In the genomic region with DNA sequence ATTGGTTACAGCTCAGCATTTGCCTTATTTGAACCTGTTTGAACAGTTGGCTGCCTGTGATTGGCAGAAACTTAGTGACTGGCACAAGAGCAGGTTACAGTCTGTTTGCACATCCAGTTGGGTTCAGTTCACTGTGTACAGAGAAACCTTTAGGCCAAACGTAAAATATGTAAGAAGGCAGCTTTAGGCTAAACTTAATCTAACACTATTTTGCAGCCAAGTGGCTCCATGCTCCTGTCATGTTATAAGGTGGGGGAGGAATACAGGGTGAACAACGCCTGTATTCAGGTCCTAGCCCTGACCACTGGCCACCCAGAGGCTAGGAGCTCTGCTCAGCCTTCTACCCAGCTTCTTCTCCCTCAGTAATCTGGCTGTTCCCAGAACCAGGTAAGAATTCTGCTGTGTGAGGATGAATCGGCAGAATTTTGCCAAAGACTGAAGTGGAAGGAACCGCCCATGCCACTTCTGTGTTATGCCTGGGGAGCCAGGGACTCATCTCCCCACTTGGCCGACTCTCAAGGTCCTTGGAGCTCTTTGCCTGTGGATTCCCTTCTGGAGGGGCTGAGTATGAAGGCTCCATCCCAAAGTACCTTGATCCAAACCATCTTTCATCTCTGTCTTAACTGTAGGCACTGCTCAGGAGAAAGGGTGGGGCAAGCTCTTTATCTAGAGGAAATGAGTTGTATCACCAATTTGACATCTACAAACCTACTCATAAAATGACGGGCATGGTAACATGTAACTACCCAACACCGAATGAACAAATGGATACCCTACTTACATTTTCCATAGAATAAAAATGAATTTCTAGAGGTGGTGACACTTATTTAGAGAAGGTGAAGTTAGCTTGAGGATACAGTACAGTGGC, we compare ENCODE assay signal across 23 cellular contexts.
DNase-seq lines count a peak whose midpoint lies in the region; ATAC-seq, FAIRE-seq and TF ChIP-seq lines count a peak whose summit lies in the region.
"Had no signal": no experiment of that assay in that cellular context is flagged by ENCODE, and none has a peak within 500 bp of the region (broad histone marks: within the 10 kb centered on the region; RNA-seq: fewer than 3 reads in every experiment).

No MANE protein-coding gene starts in this region.

- H3K27ac ChIP-seq in A549 (peak overlapping the region; percentile 85 to 90), RWPE2 (ENCODE audit: poor library complexity, severe bottlenecking) (peak overlapping the region; percentile 83), RWPE1 (no peak overlapping the region)
- H3K27ac ChIP-seq: BLaER1, testis had no signal

- TF ChIP-seq POLR2A in A549 (IDR thresholded peaks at IDR 0.05; ENCODE audit: low read length): no peak

- DNase-seq in A172 (ENCODE audit: low spot score): peak; percentile 43
- peak in 1 of 2 experiments; percentile 91 for DNase-seq in A549 (ENCODE audit: low read depth in 1 of 2, low spot score in 1 of 2)
- no peak for DNase-seq in RWPE2 (ENCODE audit: low spot score)
- DNase-seq in inferior parietal cortex (ENCODE audit: extremely low spot score): peak; percentile 17
- DNase-seq in RWPE1 (ENCODE audit: low spot score): no peak
- DNase-seq in SHP77 treated with DMSO at 0.1 percent for 48 hours (lab: John Stamatoyannopoulos, UW): no peak
- DNase-seq: activated CD8-positive, alpha-beta memory T cell treated with anti-CD3 and anti-CD28 coated beads for 24 hours; activated effector memory CD4-positive, alpha-beta T cell treated with Interleukin-2 at 50 U/mL for 16 hours; effector memory CD8-positive, alpha-beta T cell; mesenchymal stem cell; MG63; natural killer cell; NCI-H1694 treated with DMSO at 0.1 percent for 48 hours; NCI-H345; NK-92 treated with Interleukin-12 subunit alpha and Interleukin-12 subunit beta, amount 100 ng/mL, for 24 hours; Right ventricle myocardium superior; stimulated activated CD4-positive, alpha-beta T cell treated with anti-CD3 and anti-CD28 coated beads, Interleukin-4, amount 100 ng/mL, for 24 hours; T-cell; testis had no signal

- H3K4me2 ChIP-seq in A549: peak overlapping the region; percentile 17
- H3K4me2 ChIP-seq: BLaER1 had no signal

- H3K9me3 ChIP-seq in A549: peaks cover 14% of the 10 kb centered on the region; the same call in 1 of the 3 replicates
- H3K9me3 ChIP-seq in RWPE2 (ENCODE audit: severe bottlenecking): no peaks in the 10 kb centered on the region
- H3K9me3 ChIP-seq: MG63, testis had no signal

- H3K27me3 ChIP-seq in RWPE2 (ENCODE audit: insufficient read depth, poor library complexity, severe bottlenecking): no peaks in the 10 kb centered on the region
- H3K27me3 ChIP-seq: BLaER1, MG63, testis had no signal

- TF ChIP-seq CTCF in A549 (IDR thresholded peaks at IDR 0.05) (no peak), RWPE2 (IDR thresholded peaks at IDR 0.05; ENCODE audit: poor library complexity, severe bottlenecking) (no peak), RWPE1 (conservative IDR thresholded peaks at IDR 0.05; ENCODE audit: low read depth) (no peak)

- H3K4me3 ChIP-seq in A549 (no peak overlapping the region), RWPE2 (ENCODE audit: severe bottlenecking) (no peak overlapping the region)
- H3K4me3 ChIP-seq: BLaER1, MG63, testis had no signal

- CTCF ChIA-PET in A549 (lab: Yijun Ruan, JAX) (interaction anchor here (1.1 to 5.6 kb wide), 5 partner anchors 9 to 282 kb away, joined by 3 to 39 read pairs (median 4); no protein-coding TSS in a partner anchor), RWPE1 (lab: Yijun Ruan, JAX) (interaction anchor here (0.5 to 0.8 kb wide), 4 partner anchors 13 to 1590 kb away, joined by 3 to 4 read pairs (median 3); no protein-coding TSS in a partner anchor)

- ATAC-seq in A549 (peak; percentile 80 to 93), RWPE2 (ENCODE audit: low read depth) (no peak), GM19455 (IDR thresholded peaks at IDR 0.05; ENCODE audit: unreplicated experiment) (no peak), GM18858 (IDR thresholded peaks at IDR 0.05; ENCODE audit: unreplicated experiment) (no peak)
- ATAC-seq: effector memory CD8-positive, alpha-beta T cell; T-cell had no signal

- POLR2A ChIA-PET in A549 (lab: Yijun Ruan, JAX) (interaction anchor here (0.5 to 3.3 kb wide), 6 partner anchors 24 to 232 kb away, joined by 3 to 20 read pairs (median 5); partner anchors contain the start of gene NAMPT), RWPE1 (lab: Yijun Ruan, JAX; ENCODE audit: low non-redundant PET) (no interaction called here)

- H3K4me1 ChIP-seq in A549 (peaks cover 30% of the 10 kb centered on the region), RWPE2 (ENCODE audit: insufficient read depth, poor library complexity, severe bottlenecking) (peaks cover 31% of the 10 kb centered on the region)
- H3K4me1 ChIP-seq: BLaER1, testis had no signal

- H3K36me3 ChIP-seq in RWPE2 (ENCODE audit: low read depth): no peaks in the 10 kb centered on the region
- H3K36me3 ChIP-seq: BLaER1, MG63 had no signal

- TF ChIP-seq EP300 in A549 (IDR thresholded peaks at IDR 0.05): peak in 1 of 2 experiments; percentile 15; a peak in 1 of 5 replicates

- FAIRE-seq in A549 (lab: Jason Lieb, UNC): no peak
- FAIRE-seq: astrocyte had no signal

- WGBS in A549 (ENCODE audit: missing lambda C conversion rate): 23% methylated on average over 7 of the region's 7 CpGs

- no peak for TF ChIP-seq RAD21 in A549 (conservative IDR thresholded peaks at IDR 0.05 in 1 of 2, IDR thresholded peaks at IDR 0.05 in 1 of 2)

TF ChIP-seq in A549, 52 proteins besides CTCF, POLR2A, EP300 and RAD21 (continues in another document):
- TF ChIP-seq SMC3 (IDR thresholded peaks at IDR 0.05): no peak
- TF ChIP-seq KDM1A (IDR thresholded peaks at IDR 0.05; ENCODE audit: low read depth): no peak
- TF ChIP-seq JUN (IDR thresholded peaks at IDR 0.05): peak in 1 of 2 experiments; percentile 37; a peak in 3 of 5 replicates
- no peak for TF ChIP-seq GATA3 (IDR thresholded peaks at IDR 0.05; ENCODE audit: borderline replicate concordance)
- TF ChIP-seq NR3C1 (IDR thresholded peaks at IDR 0.05): no peak
- no peak for TF ChIP-seq ESRRA (IDR thresholded peaks at IDR 0.05; ENCODE audit: borderline replicate concordance, low read length)
- no peak for TF ChIP-seq RFX5 (IDR thresholded peaks at IDR 0.05)
- peak; percentile 97 for TF ChIP-seq MAFK (IDR thresholded peaks at IDR 0.05; ENCODE audit: partially characterized antibody)
- peak; percentile 27; the same call in 1 of the 2 replicates for TF ChIP-seq HOXB13 (CRISPR knock-in tag; IDR thresholded peaks at IDR 0.05; ENCODE audit: low read depth)
- TF ChIP-seq PHF8 (IDR thresholded peaks at IDR 0.05; ENCODE audit: borderline replicate concordance, low read depth): no peak
- TF ChIP-seq CHD2 (IDR thresholded peaks at IDR 0.05; ENCODE audit: low read length, partially characterized antibody): no peak
- TF ChIP-seq PBX3 (IDR thresholded peaks at IDR 0.05): no peak
- TF ChIP-seq, protein P1, sequence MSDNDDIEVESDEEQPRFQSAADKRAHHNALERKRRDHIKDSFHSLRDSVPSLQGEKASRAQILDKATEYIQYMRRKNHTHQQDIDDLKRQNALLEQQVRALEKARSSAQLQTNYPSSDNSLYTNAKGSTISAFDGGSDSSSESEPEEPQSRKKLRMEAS (IDR thresholded peaks at IDR 0.05): no peak; the same call in 1 of the 2 replicates
- TF ChIP-seq FOSL2 (IDR thresholded peaks at IDR 0.05): no peak
- TF ChIP-seq FOSL2 (CRISPR knock-in tag; IDR thresholded peaks at IDR 0.05): no peak
- TF ChIP-seq, protein P2, sequence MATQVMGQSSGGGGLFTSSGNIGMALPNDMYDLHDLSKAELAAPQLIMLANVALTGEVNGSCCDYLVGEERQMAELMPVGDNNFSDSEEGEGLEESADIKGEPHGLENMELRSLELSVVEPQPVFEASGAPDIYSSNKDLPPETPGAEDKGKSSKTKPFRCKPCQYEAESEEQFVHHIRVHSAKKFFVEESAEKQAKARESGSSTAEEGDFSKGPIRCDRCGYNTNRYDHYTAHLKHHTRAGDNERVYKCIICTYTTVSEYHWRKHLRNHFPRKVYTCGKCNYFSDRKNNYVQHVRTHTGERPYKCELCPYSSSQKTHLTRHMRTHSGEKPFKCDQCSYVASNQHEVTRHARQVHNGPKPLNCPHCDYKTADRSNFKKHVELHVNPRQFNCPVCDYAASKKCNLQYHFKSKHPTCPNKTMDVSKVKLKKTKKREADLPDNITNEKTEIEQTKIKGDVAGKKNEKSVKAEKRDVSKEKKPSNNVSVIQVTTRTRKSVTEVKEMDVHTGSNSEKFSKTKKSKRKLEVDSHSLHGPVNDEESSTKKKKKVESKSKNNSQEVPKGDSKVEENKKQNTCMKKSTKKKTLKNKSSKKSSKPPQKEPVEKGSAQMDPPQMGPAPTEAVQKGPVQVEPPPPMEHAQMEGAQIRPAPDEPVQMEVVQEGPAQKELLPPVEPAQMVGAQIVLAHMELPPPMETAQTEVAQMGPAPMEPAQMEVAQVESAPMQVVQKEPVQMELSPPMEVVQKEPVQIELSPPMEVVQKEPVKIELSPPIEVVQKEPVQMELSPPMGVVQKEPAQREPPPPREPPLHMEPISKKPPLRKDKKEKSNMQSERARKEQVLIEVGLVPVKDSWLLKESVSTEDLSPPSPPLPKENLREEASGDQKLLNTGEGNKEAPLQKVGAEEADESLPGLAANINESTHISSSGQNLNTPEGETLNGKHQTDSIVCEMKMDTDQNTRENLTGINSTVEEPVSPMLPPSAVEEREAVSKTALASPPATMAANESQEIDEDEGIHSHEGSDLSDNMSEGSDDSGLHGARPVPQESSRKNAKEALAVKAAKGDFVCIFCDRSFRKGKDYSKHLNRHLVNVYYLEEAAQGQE (IDR thresholded peaks at IDR 0.05): no peak
- no peak for TF ChIP-seq ZFP36 (IDR thresholded peaks at IDR 0.05; ENCODE audit: borderline replicate concordance, partially characterized antibody)
- TF ChIP-seq CBX2 (IDR thresholded peaks at IDR 0.05; ENCODE audit: borderline replicate concordance, low read depth): no peak
- TF ChIP-seq NFE2L2 (conservative IDR thresholded peaks at IDR 0.05; ENCODE audit: low read length): peak; percentile 95
- TF ChIP-seq EHF (CRISPR knock-in tag; IDR thresholded peaks at IDR 0.05): 0 out of 2 replicates have a peak, but pooled peaks have one; percentile 6
- TF ChIP-seq MYC (IDR thresholded peaks at IDR 0.05; ENCODE audit: borderline replicate concordance, low read length): no peak
- TF ChIP-seq HOXB5 (CRISPR knock-in tag; IDR thresholded peaks at IDR 0.05): no peak

Comparison
In these comparisons a context has a peak if more than half of its experiments do, and no peak if none do; other contexts are left out.
1. DNase-seq: peak in A172 (single experiment) and inferior parietal cortex (single experiment); none in RWPE2 (single experiment), RWPE1 (single experiment) and SHP77 treated with DMSO at 0.1 percent for 48 hours (single experiment).
2. ATAC-seq: peak in A549 (2 of 2); none in RWPE2 (single experiment), GM19455 (single experiment) and GM18858 (single experiment).